13 cellular contexts compared by ENCODE assay signal in the genomic region with DNA sequence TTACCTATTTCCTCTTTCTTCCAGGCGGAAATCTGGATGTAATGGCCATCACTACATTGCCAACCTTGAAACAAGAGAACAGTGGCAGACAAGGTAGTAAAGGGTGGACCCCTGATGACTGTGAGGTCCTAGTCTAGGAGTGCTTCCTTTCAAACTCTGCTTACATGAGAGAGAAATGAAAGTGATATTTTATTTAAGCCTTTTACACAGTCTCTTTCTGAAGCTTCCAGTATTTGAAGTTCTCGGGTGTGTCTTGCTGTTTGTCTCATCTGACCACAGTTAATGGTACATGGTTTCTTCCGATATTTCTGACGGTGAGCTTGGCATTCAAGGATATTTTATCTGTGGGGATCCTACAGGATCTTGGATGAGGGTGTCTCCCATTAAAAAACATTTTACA.
DNase-seq lines count a peak whose midpoint lies in the region; ATAC-seq and TF ChIP-seq lines count a peak whose summit lies in the region.
"Had no signal": no experiment of that assay in that cellular context is flagged by ENCODE, and none has a peak within 500 bp of the region (broad histone marks: within the 10 kb centered on the region; RNA-seq: fewer than 3 reads in every experiment).

No MANE protein-coding gene starts in this region.

- no peaks in the 10 kb centered on the region for H3K27me3 Mint-ChIP-seq in naive thymus-derived CD8-positive, alpha-beta T cell
- H3K27me3 Mint-ChIP-seq: dendritic cell treated with granulocyte-macrophage colony-stimulating factor and Interleukin-4, amounts not matched to agents 40 ng/mL and 50 ng/mL, for 4 days had no signal

- H3K9me3 ChIP-seq in OCI-LY1 (ENCODE audit: low read length) = no peaks in the 10 kb centered on the region
- no peaks in the 10 kb centered on the region for H3K9me3 ChIP-seq in breast epithelium
- H3K9me3 ChIP-seq: MG63 had no signal

- peaks cover 6 to 35% (median 21%) of the 10 kb centered on the region in 4 donors for H3K4me1 Mint-ChIP-seq in naive thymus-derived CD8-positive, alpha-beta T cell

- WGBS in lower leg skin, 2 donors = 71 to 80% methylated on average over 4 of the region's 4 CpGs

- TF ChIP-seq POLR2A in lower leg skin (IDR thresholded peaks at IDR 0.05) = no peak
- no peak for TF ChIP-seq POLR2A in breast epithelium (IDR thresholded peaks at IDR 0.05)

- H2AFZ ChIP-seq in OCI-LY1 (ENCODE audit: low read length) = no peak overlapping the region

- H4K20me1 ChIP-seq in OCI-LY1 (ENCODE audit: insufficient read depth, low read length) = no peaks in the 10 kb centered on the region

- no peaks in the 10 kb centered on the region; the same call in 1 of the 2 replicates for H3F3A ChIP-seq in OCI-LY1 (ENCODE audit: insufficient read depth, low read length)

- POLR2A ChIA-PET in naive thymus-derived CD8-positive, alpha-beta T cell (lab: Charles Lee) = interaction anchor here (1.3 kb wide), 2 partner anchors 8 to 20 kb away, joined by 3 to 5 read pairs; no protein-coding TSS in a partner anchor

- peak overlapping the region; percentile 22 to 96 (median 88) for H3K27ac Mint-ChIP-seq in naive thymus-derived CD8-positive, alpha-beta T cell
- H3K27ac Mint-ChIP-seq: dendritic cell treated with granulocyte-macrophage colony-stimulating factor and Interleukin-4, amounts not matched to agents 40 ng/mL and 50 ng/mL, for 4 days had no signal

- H3K9me2 ChIP-seq in OCI-LY1 (ENCODE audit: low read depth, low read length) = no peaks in the 10 kb centered on the region

- H3K4me3 ChIP-seq in OCI-LY1 (ENCODE audit: low read depth, low read length, poor library complexity, severe bottlenecking) (no peak overlapping the region), lower leg skin (ENCODE audit: low read depth, poor library complexity, severe bottlenecking) (no peak overlapping the region), breast epithelium (no peak overlapping the region)
- H3K4me3 ChIP-seq: MG63 had no signal

- ATAC-seq in GM18517 (IDR thresholded peaks at IDR 0.05; ENCODE audit: unreplicated experiment) (peak; percentile 84), GM21447 (IDR thresholded peaks at IDR 0.05; ENCODE audit: unreplicated experiment) (peak; percentile 67), HG03039 (IDR thresholded peaks at IDR 0.05; ENCODE audit: unreplicated experiment) (no peak)
- peak; percentile 78 to 82 for ATAC-seq in naive thymus-derived CD8-positive, alpha-beta T cell
- ATAC-seq: sciatic nerve had no signal

- intact Hi-C loops in lower leg skin (cut with DNase I; ENCODE audit: low total_unique reads) (no loop called here), breast epithelium (cut with DNase I; ENCODE audit: low total_unique reads) (no loop called here)

- no peaks in the 10 kb centered on the region for H3K9me3 Mint-ChIP-seq in naive thymus-derived CD8-positive, alpha-beta T cell
- H3K9me3 Mint-ChIP-seq: dendritic cell treated with granulocyte-macrophage colony-stimulating factor and Interleukin-4, amounts not matched to agents 40 ng/mL and 50 ng/mL, for 4 days had no signal

- H3K36me3 Mint-ChIP-seq in naive thymus-derived CD8-positive, alpha-beta T cell = peaks cover 0 to 3% (median 0%) of the 10 kb centered on the region in 3 donors

- DNase-seq in naive thymus-derived CD8-positive, alpha-beta T cell = peak in 1 of 10 donors; percentile 16
- DNase-seq in lower leg skin (ENCODE audit: low spot score in 2 of 2) (no peak), breast epithelium (ENCODE audit: low spot score in 2 of 2) (no peak)
- DNase-seq in stimulated activated CD4-positive, alpha-beta T cell treated with anti-CD3 and anti-CD28 coated beads, Interleukin-4, amount 100 ng/mL, for 4 hours = no peak
- DNase-seq: DMS153, mesenchymal stem cell, MG63 had no signal

- H3K79me2 ChIP-seq in OCI-LY1 (ENCODE audit: insufficient read depth, low read length) = no peaks in the 10 kb centered on the region

- peak overlapping the region; percentile 24 for H3K9ac ChIP-seq in OCI-LY1 (ENCODE audit: low read length)

- peak overlapping the region; percentile 30 to 83 (median 62) for H3K4me3 Mint-ChIP-seq in naive thymus-derived CD8-positive, alpha-beta T cell
- H3K4me3 Mint-ChIP-seq: dendritic cell treated with granulocyte-macrophage colony-stimulating factor and Interleukin-4, amounts not matched to agents 40 ng/mL and 50 ng/mL, for 4 days had no signal

- no peaks in the 10 kb centered on the region for H3K27me3 ChIP-seq in OCI-LY1 (ENCODE audit: insufficient read depth, low read length)
- no peaks in the 10 kb centered on the region for H3K27me3 ChIP-seq in breast epithelium
- H3K27me3 ChIP-seq: MG63 had no signal

- H3K4me1 ChIP-seq in OCI-LY1 (ENCODE audit: insufficient read depth, low read length, severe bottlenecking) (peaks cover 63% of the 10 kb centered on the region), breast epithelium (no peaks in the 10 kb centered on the region)

- H3K27ac ChIP-seq in OCI-LY1 (ENCODE audit: low read depth, low read length, poor library complexity, severe bottlenecking) (peak overlapping the region; percentile 71), breast epithelium (no peak overlapping the region)

- peak overlapping the region; percentile 47 for H3K4me2 ChIP-seq in OCI-LY1 (ENCODE audit: low read length)

- no peak for TF ChIP-seq CTCF in OCI-LY1 (IDR thresholded peaks at IDR 0.05; ENCODE audit: low read length)
- TF ChIP-seq CTCF in lower leg skin (IDR thresholded peaks at IDR 0.05) = no peak
- TF ChIP-seq CTCF in breast epithelium (IDR thresholded peaks at IDR 0.05) = no peak

- H3K36me3 ChIP-seq in OCI-LY1 (ENCODE audit: insufficient read depth, low read length) (no peaks in the 10 kb centered on the region), breast epithelium (no peaks in the 10 kb centered on the region)
